ENCODE assay signal across 1 cellular context in genomic region chr10:85864173-85864549, GRCh38.
TF ChIP-seq lines count a peak whose summit lies in the region.

No MANE protein-coding gene starts in this region.

TF ChIP-seq in IMR-90, 13 proteins besides CTCF, POLR2A, EP300 and RAD21 (continued from another document):
- TF ChIP-seq, protein P1, sequence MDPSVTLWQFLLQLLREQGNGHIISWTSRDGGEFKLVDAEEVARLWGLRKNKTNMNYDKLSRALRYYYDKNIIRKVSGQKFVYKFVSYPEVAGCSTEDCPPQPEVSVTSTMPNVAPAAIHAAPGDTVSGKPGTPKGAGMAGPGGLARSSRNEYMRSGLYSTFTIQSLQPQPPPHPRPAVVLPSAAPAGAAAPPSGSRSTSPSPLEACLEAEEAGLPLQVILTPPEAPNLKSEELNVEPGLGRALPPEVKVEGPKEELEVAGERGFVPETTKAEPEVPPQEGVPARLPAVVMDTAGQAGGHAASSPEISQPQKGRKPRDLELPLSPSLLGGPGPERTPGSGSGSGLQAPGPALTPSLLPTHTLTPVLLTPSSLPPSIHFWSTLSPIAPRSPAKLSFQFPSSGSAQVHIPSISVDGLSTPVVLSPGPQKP (IDR thresholded peaks at IDR 0.05; ENCODE audit: borderline replicate concordance, low read depth, low read length) = no peak
- TF ChIP-seq CEBPB (IDR thresholded peaks at IDR 0.05; ENCODE audit: low read depth, low read length) (peak; percentile 18; the same call in 1 of the 2 replicates), MAZ (IDR thresholded peaks at IDR 0.05; ENCODE audit: borderline replicate concordance, low read depth, low read length) (no peak), MXI1 (IDR thresholded peaks at IDR 0.05; ENCODE audit: borderline replicate concordance, low read depth, low read length) (no peak), BHLHE40 (IDR thresholded peaks at IDR 0.05; ENCODE audit: low read depth, low read length) (no peak), RCOR1 (IDR thresholded peaks at IDR 0.05; ENCODE audit: insufficient replicate concordance, low read length) (no peak), SMC3 (IDR thresholded peaks at IDR 0.05; ENCODE audit: low read depth, low read length) (no peak)
